Comparison of ENCODE assay signal across 9 cellular contexts in genomic region chr6:150417899-150418824, GRCh38. TPM values are rescaled to one million over a fixed set of nuclear protein-coding genes. Genes with fewer than 3 reads are reported as not detected.
A peak's percentile ranks its signal among the peaks of the same experiment; 100 is the strongest.
DNase-seq lines count a peak whose midpoint lies in the region; ATAC-seq, FAIRE-seq and TF ChIP-seq lines count a peak whose summit lies in the region.
"Had no signal": no experiment of that assay in that cellular context is flagged by ENCODE, and none has a peak within 500 bp of the region (broad histone marks: within the 10 kb centered on the region; RNA-seq: fewer than 3 reads in every experiment).

No MANE protein-coding gene starts in this region.

- peaks cover 23% of the 10 kb centered on the region for H3K4me1 Mint-ChIP-seq in activated T-helper 1 cell treated with anti-CD3 and anti-CD28 coated beads, Interleukin-12 subunit alpha, Interleukin-12 subunit beta, Interleukin-2, Interleukin-4 antibody, amounts not matched to agents 30 ng/mL and 10 ng/mL and 1 ng/mL, durations not matched to agents 14 hours and 24 hours and 36 hours (ENCODE audit: low read depth)

- DNase-seq in GM18507 (ENCODE audit: extremely low spot score, insufficient read length, low read depth) (peak; percentile 47), NCI-H345 (lab: John Stamatoyannopoulos, UW) (peak; percentile 78), germinal center (ENCODE audit: low spot score) (peak; percentile 80), pancreas (peak in 1 of 6 donors; percentile 29)
- peak; percentile 6 for DNase-seq in activated T-helper 1 cell treated with anti-CD3 and anti-CD28 coated beads, Interleukin-12 subunit alpha, Interleukin-12 subunit beta, Interleukin-2, Interleukin-4 antibody, amounts not matched to agents 30 ng/mL and 10 ng/mL and 1 ng/mL, durations not matched to agents 14 hours and 24 hours and 36 hours (ENCODE audit: low spot score)

- no peaks in the 10 kb centered on the region for H3K9me3 Mint-ChIP-seq in activated T-helper 1 cell treated with anti-CD3 and anti-CD28 coated beads, Interleukin-12 subunit alpha, Interleukin-12 subunit beta, Interleukin-2, Interleukin-4 antibody, amounts not matched to agents 30 ng/mL and 10 ng/mL and 1 ng/mL, durations not matched to agents 14 hours and 24 hours and 36 hours

- intact Hi-C loops in activated T-helper 1 cell treated with anti-CD3 and anti-CD28 coated beads, Interleukin-12 subunit alpha, Interleukin-12 subunit beta, Interleukin-2, Interleukin-4 antibody, amounts not matched to agents 30 ng/mL and 10 ng/mL and 1 ng/mL, durations not matched to agents 14 hours and 24 hours and 36 hours (cut with micrococcal nuclease) = loop anchor here (1.0 to 2.0 kb wide), 3 partner anchors 182 to 397 kb away; no protein-coding TSS in a partner anchor
- intact Hi-C loops in pancreas (cut with DNase I) = loop anchor here in 1 of 3 donors (5.0 kb wide), 1 partner anchor 394 kb away; no protein-coding TSS in a partner anchor

- peaks cover 0 to 8% (median 0%) of the 10 kb centered on the region in 3 donors for H3K4me1 ChIP-seq in pancreas

- ATAC-seq in HG03139 (IDR thresholded peaks at IDR 0.05; ENCODE audit: unreplicated experiment) (peak; percentile 79), pancreas (peak; percentile 87 to 96 (median 94)), HG02763 (IDR thresholded peaks at IDR 0.05; ENCODE audit: unreplicated experiment) (no peak)

- 4 to 5% methylated on average over 12 of the region's 12 CpGs for WGBS in pancreas, 2 donors

- H3K4me3 Mint-ChIP-seq in activated T-helper 1 cell treated with anti-CD3 and anti-CD28 coated beads, Interleukin-12 subunit alpha, Interleukin-12 subunit beta, Interleukin-2, Interleukin-4 antibody, amounts not matched to agents 30 ng/mL and 10 ng/mL and 1 ng/mL, durations not matched to agents 14 hours and 24 hours and 36 hours = peak overlapping the region; percentile 73

- peaks cover 36% of the 10 kb centered on the region for H3K27me3 Mint-ChIP-seq in activated T-helper 1 cell treated with anti-CD3 and anti-CD28 coated beads, Interleukin-12 subunit alpha, Interleukin-12 subunit beta, Interleukin-2, Interleukin-4 antibody, amounts not matched to agents 30 ng/mL and 10 ng/mL and 1 ng/mL, durations not matched to agents 14 hours and 24 hours and 36 hours (ENCODE audit: insufficient read depth)

- peak; percentile 60 for TF ChIP-seq CTCF in C4-2B (conservative IDR thresholded peaks at IDR 0.05)
- peak in 3 of 4 donors; percentile 38 to 61 (median 61) for TF ChIP-seq CTCF in pancreas (IDR thresholded peaks at IDR 0.05)

- H3K4me3 ChIP-seq in pancreas = peak overlapping the region in 2 of 4 donors; percentile 30 to 35

- H3K27me3 ChIP-seq in pancreas = no peaks in the 10 kb centered on the region

- no peaks in the 10 kb centered on the region for H3K9me3 ChIP-seq in pancreas

- peaks cover 1% of the 10 kb centered on the region for H3K36me3 Mint-ChIP-seq in activated T-helper 1 cell treated with anti-CD3 and anti-CD28 coated beads, Interleukin-12 subunit alpha, Interleukin-12 subunit beta, Interleukin-2, Interleukin-4 antibody, amounts not matched to agents 30 ng/mL and 10 ng/mL and 1 ng/mL, durations not matched to agents 14 hours and 24 hours and 36 hours (ENCODE audit: low read depth)

- FAIRE-seq in GM18507 (lab: Jason Lieb, UNC) (peak; percentile 89), pancreas (lab: Jason Lieb, UNC) (peak; percentile 92)

- H3K36me3 ChIP-seq in pancreas = no peaks in the 10 kb centered on the region

- peak overlapping the region; percentile 45 for H3K27ac Mint-ChIP-seq in activated T-helper 1 cell treated with anti-CD3 and anti-CD28 coated beads, Interleukin-12 subunit alpha, Interleukin-12 subunit beta, Interleukin-2, Interleukin-4 antibody, amounts not matched to agents 30 ng/mL and 10 ng/mL and 1 ng/mL, durations not matched to agents 14 hours and 24 hours and 36 hours

- no peak overlapping the region for H3K27ac ChIP-seq in C4-2B
- H3K27ac ChIP-seq in pancreas = peak overlapping the region in 2 of 4 donors; percentile 46 to 51

RNA-seq across cellular contexts. Expression of gene IYD, which starts 49.4 kb away (rescaled TPM):
- total RNA-seq in activated T-helper 1 cell treated with anti-CD3 and anti-CD28 coated beads, Interleukin-12 subunit alpha, Interleukin-12 subunit beta, Interleukin-2, Interleukin-4 antibody, amounts not matched to agents 30 ng/mL and 10 ng/mL and 1 ng/mL, durations not matched to agents 14 hours and 24 hours and 36 hours = not detected in 2 replicates
- under 1 TPM; 0.09 to 0.75 (median 0.26) TPM for total RNA-seq in pancreas
- under 1 TPM in 1 of 2 donors, not detected in 1; 0.12 TPM for polyA plus RNA-seq in pancreas
- total RNA-seq: activated CD8-positive, alpha-beta memory T cell treated with anti-CD3 and anti-CD28 coated beads for 36 hours had no signal
